16 cellular contexts compared by ENCODE assay signal in the genomic region with DNA sequence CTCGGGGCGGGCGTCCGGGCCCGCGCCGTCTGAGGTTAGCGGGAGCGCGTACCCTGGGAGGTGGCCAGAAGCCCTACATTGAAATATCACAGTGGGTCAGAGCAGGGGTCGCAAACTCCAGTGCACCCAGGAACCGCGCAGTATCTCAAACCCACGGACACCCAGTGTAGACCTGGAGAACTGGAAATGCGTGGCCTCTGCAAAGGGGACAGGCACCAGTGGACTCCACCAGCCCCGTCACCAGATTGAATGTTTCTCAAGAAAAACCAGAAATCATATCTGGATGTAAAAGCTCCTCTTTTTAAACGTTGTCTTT.
DNase-seq lines count a peak whose midpoint lies in the region; ATAC-seq and TF ChIP-seq lines count a peak whose summit lies in the region.
"Had no signal": no experiment of that assay in that cellular context is flagged by ENCODE, and none has a peak within 500 bp of the region (broad histone marks: within the 10 kb centered on the region; RNA-seq: fewer than 3 reads in every experiment).

No MANE protein-coding gene starts in this region.

- no peaks in the 10 kb centered on the region for H3K27me3 ChIP-seq in HUES48 (ENCODE audit: control insufficient read depth, insufficient read depth, low read length)
- no peaks in the 10 kb centered on the region for H3K27me3 ChIP-seq in mammary epithelial cell (ENCODE audit: insufficient read depth, low read length)
- H3K27me3 ChIP-seq in mesendoderm (ENCODE audit: insufficient read depth, low read length, poor library complexity) = no peaks in the 10 kb centered on the region
- H3K27me3 ChIP-seq in thoracic aorta (replicated peaks; ENCODE audit: insufficient read depth) = no peaks in the 10 kb centered on the region
- H3K27me3 ChIP-seq in prostate gland (replicated peaks; ENCODE audit: insufficient read depth) = no peaks in the 10 kb centered on the region
- H3K27me3 ChIP-seq: colonic mucosa had no signal

- no peaks in the 10 kb centered on the region for H4K20me1 ChIP-seq in mammary epithelial cell (ENCODE audit: insufficient read depth, low read length)

- H3K4me2 ChIP-seq in mammary epithelial cell (ENCODE audit: insufficient read depth, low read depth, low read length) = peak overlapping the region; percentile 80
- no peak overlapping the region for H3K4me2 ChIP-seq in mesendoderm (ENCODE audit: low read length)
- H3K4me2 ChIP-seq: PC-9 had no signal

- CTCF ChIA-PET in mammary epithelial cell (lab: Charles Lee; ENCODE audit: low non-redundant PET) = interaction anchor here (0.6 kb wide), 1 partner anchor 38 kb away, joined by 4 read pairs; no protein-coding TSS in a partner anchor

- no peak overlapping the region for H2AK5ac ChIP-seq in mesendoderm (ENCODE audit: low read length)

- peak overlapping the region; percentile 57 for H3K56ac ChIP-seq in mesendoderm (ENCODE audit: low read length)

- BruUV-seq in mammary epithelial cell (replicated peaks; lab: Mats Ljungman, UMichigan) = no TSS peak

- peaks cover 21% of the 10 kb centered on the region for H3K4me1 ChIP-seq in HUES48 (ENCODE audit: control insufficient read depth, insufficient read depth, low read length)
- peaks cover 13% of the 10 kb centered on the region for H3K4me1 ChIP-seq in mammary epithelial cell (ENCODE audit: insufficient read depth, low read length)
- no peaks in the 10 kb centered on the region for H3K4me1 ChIP-seq in mesendoderm (ENCODE audit: control insufficient read depth, low read depth, low read length)
- H3K4me1 ChIP-seq in thoracic aorta (ENCODE audit: control insufficient read depth in 1 of 2, low read depth in 2 of 2) = peaks cover 6 to 22% of the 10 kb centered on the region in 2 donors
- H3K4me1 ChIP-seq in prostate gland (replicated peaks) = no peaks in the 10 kb centered on the region
- H3K4me1 ChIP-seq: BE2C, colonic mucosa had no signal

- no peak overlapping the region for H2BK5ac ChIP-seq in mesendoderm (ENCODE audit: low read length)

- H3K4ac ChIP-seq in mesendoderm (ENCODE audit: low read depth, low read length) = no peak overlapping the region

- H2BK120ac ChIP-seq in mesendoderm (ENCODE audit: low read depth, low read length) = peak overlapping the region; percentile 84

- H4K5ac ChIP-seq in mesendoderm (ENCODE audit: low read length) = no peak overlapping the region

- peak overlapping the region; percentile 96 for H2AFZ ChIP-seq in mammary epithelial cell (ENCODE audit: low read depth, low read length)
- H2AFZ ChIP-seq: PC-9 had no signal

- H3K27ac ChIP-seq in HUES48 (ENCODE audit: low read depth, low read length) (peak overlapping the region; percentile 34), mammary epithelial cell (ENCODE audit: insufficient read depth, low read depth, low read length) (peak overlapping the region; percentile 36), mesendoderm (ENCODE audit: low read depth, low read length) (no peak overlapping the region), thoracic aorta (peak overlapping the region; percentile 58 to 84), prostate gland (no peak overlapping the region)
- H3K27ac ChIP-seq: colonic mucosa, HL-60, PC-9 had no signal

- peak overlapping the region; percentile 20; the same call in 1 of the 2 replicates for H3K9ac ChIP-seq in HUES48 (ENCODE audit: low read depth, low read length)
- H3K9ac ChIP-seq in mammary epithelial cell (ENCODE audit: insufficient read depth, low read length) = no peak overlapping the region
- H3K9ac ChIP-seq in mesendoderm (ENCODE audit: low read length) = peak overlapping the region; percentile 14

- H3K79me1 ChIP-seq in mesendoderm (ENCODE audit: low read length) = no peaks in the 10 kb centered on the region

- dilution Hi-C loops in mammary epithelial cell (cut with HindIII; ENCODE audit: low sequenced_read_pairs) = no loop called here

- H2BK15ac ChIP-seq in mesendoderm (replicated peaks; ENCODE audit: low read depth) = no peak overlapping the region

- no peaks in the 10 kb centered on the region for H3K9me3 ChIP-seq in HUES48 (ENCODE audit: control insufficient read depth, insufficient read depth, low read length)
- no peaks in the 10 kb centered on the region for H3K9me3 ChIP-seq in mammary epithelial cell (replicated peaks; ENCODE audit: insufficient read depth, low read length)
- H3K9me3 ChIP-seq in thoracic aorta = no peaks in the 10 kb centered on the region
- H3K9me3 ChIP-seq in prostate gland = no peaks in the 10 kb centered on the region
- H3K9me3 ChIP-seq: BE2C, colonic mucosa, stomach had no signal

- TF ChIP-seq CTCF in mammary epithelial cell (conservative IDR thresholded peaks at IDR 0.05 in 1 of 2, IDR thresholded peaks at IDR 0.05 in 1 of 2; ENCODE audit: extremely low read depth in 1 of 2, insufficient read depth in 1 of 2, low read depth in 1 of 2, low read length in 2 of 2) (no peak), thoracic aorta (IDR thresholded peaks at IDR 0.05) (no peak), prostate gland (IDR thresholded peaks at IDR 0.05) (no peak)

- H3K4me3 ChIP-seq in HUES48 (ENCODE audit: low read depth, low read length) (no peak overlapping the region), mammary epithelial cell (replicated peaks in 1 of 3; ENCODE audit: insufficient read depth in 1 of 3, low read depth in 2 of 3, low read length in 3 of 3) (peak overlapping the region in 1 of 3 experiments; percentile 1), mesendoderm (ENCODE audit: low read length) (no peak overlapping the region), thoracic aorta (peak overlapping the region; percentile 57), prostate gland (no peak overlapping the region)
- H3K4me3 ChIP-seq: colonic mucosa, PC-9, stomach had no signal

- no peak for TF ChIP-seq POLR2A in prostate gland (IDR thresholded peaks at IDR 0.05)

- no peak overlapping the region for H3K23ac ChIP-seq in mesendoderm (ENCODE audit: low read length)

- H3K36me3 ChIP-seq in HUES48 (ENCODE audit: control insufficient read depth, insufficient read depth, low read length) (no peaks in the 10 kb centered on the region), mammary epithelial cell (ENCODE audit: insufficient read depth, low read length) (no peaks in the 10 kb centered on the region), mesendoderm (ENCODE audit: control insufficient read depth, insufficient read depth, low read length) (no peaks in the 10 kb centered on the region), thoracic aorta (no peaks in the 10 kb centered on the region), prostate gland (no peaks in the 10 kb centered on the region)
- H3K36me3 ChIP-seq: BE2C, colonic mucosa, stomach had no signal

- ATAC-seq in thoracic aorta (ENCODE audit: insufficient number of reproducible peaks, low FRiP score, low read depth) (peak; percentile 34), GM21529 (IDR thresholded peaks at IDR 0.05; ENCODE audit: unreplicated experiment) (no peak)

- no peak overlapping the region for H4K8ac ChIP-seq in mesendoderm (ENCODE audit: low read depth, low read length)

- peak overlapping the region; percentile 11 for H3K18ac ChIP-seq in mesendoderm (ENCODE audit: low read length)

- in situ Hi-C loops in mammary epithelial cell (cut with MboI; ENCODE audit: low sequenced_read_pairs in 2 of 2) = no loop called here

- intact Hi-C loops in mammary epithelial cell (cut with micrococcal nuclease) (loop anchor here (5.0 kb wide), 2 partner anchors 36 to 194 kb away; no protein-coding TSS in a partner anchor), prostate gland (cut with DNase I) (no loop called here)

- H3K79me2 ChIP-seq in mammary epithelial cell (ENCODE audit: insufficient read depth, low read length) = no peaks in the 10 kb centered on the region
- H3K79me2 ChIP-seq in mesendoderm (ENCODE audit: control insufficient read depth, insufficient read depth, low read length) = no peaks in the 10 kb centered on the region

- DNase-seq in mammary epithelial cell (no peak), mesendoderm (no peak), thoracic aorta (ENCODE audit: low spot score) (no peak), NOMO-1 treated with DMSO at 0.1 percent for 48 hours (lab: John Stamatoyannopoulos, UW; ENCODE audit: unreplicated experiment) (no peak), prostate gland (ENCODE audit: low spot score) (no peak)
- DNase-seq: activated CD4-positive, CD25-positive, alpha-beta regulatory T cell treated with anti-CD3 and anti-CD28 coated beads, Interleukin-2, amount 50 U/mL, for 72 hours; BE2C; colonic mucosa; KG1; NCI-H1105; NCI-H748 treated with DMSO at 0.1 percent for 48 hours; stomach had no signal

- 26% methylated on average over 7 of the region's 17 CpGs for WGBS in mammary epithelial cell (ENCODE audit: low coverage, missing lambda C conversion rate)
- WGBS in mesendoderm (ENCODE audit: extremely low coverage, insufficient coverage, low lambda C conversion rate) = no CpG with 5 or more reads among the region's 17 CpGs
- 47% methylated on average over 17 of the region's 17 CpGs for WGBS in prostate gland

Comparison
In these comparisons a context has a peak if more than half of its experiments do, and no peak if none do; other contexts are left out.
1. H3K27ac ChIP-seq: peak in HUES48 (single experiment), mammary epithelial cell (single experiment) and thoracic aorta (2 of 2); none in mesendoderm (single experiment) and prostate gland (0 of 2).